8 cellular contexts compared by ENCODE assay signal in the genomic region with DNA sequence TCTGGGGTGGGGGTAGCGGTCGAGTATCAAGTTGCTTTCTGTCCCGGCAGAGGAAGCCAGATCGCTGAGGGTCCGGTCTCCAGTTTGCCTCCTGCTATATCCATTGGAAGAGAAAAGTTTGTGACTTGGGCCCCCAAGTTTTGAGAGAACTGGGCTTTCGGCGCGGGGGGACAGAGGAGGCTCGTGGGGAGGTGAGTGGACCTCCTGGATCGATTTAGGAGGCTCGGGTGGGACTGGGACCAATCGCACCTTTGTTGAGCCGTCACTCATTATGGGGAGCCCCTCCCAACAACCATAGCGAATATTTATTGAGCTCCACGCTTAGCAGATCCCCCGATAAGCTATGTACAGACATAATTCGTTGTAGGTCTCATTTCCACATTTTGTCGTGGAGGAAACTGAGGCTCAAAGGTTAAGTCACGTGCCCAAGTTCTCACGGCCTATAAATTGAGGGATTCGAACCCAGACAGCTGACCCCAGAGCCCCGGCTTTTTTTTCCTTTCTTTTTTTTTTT. TPM values are rescaled to one million over a fixed set of nuclear protein-coding genes. Genes with fewer than 3 reads are reported as not detected.
DNase-seq lines count a peak whose midpoint lies in the region; ATAC-seq, FAIRE-seq and TF ChIP-seq lines count a peak whose summit lies in the region.

No MANE protein-coding gene starts in this region.

- H3K4me1 ChIP-seq in esophagus (ENCODE audit: control insufficient read depth in 2 of 2, insufficient read depth in 2 of 2, low read length in 1 of 2) (peaks cover 2 to 10% of the 10 kb centered on the region in 2 donors), prostate gland (replicated peaks) (peaks cover 4% of the 10 kb centered on the region)

- TF ChIP-seq POLR2A in prostate gland (IDR thresholded peaks at IDR 0.05) = no peak

- peak; percentile 92 for FAIRE-seq in GM19239 (lab: Jason Lieb, UNC)

- peaks cover 6 to 10% of the 10 kb centered on the region in 2 donors for H3K36me3 ChIP-seq in esophagus (ENCODE audit: control insufficient read depth in 2 of 2, insufficient read depth in 2 of 2, low read length in 1 of 2)
- no peaks in the 10 kb centered on the region for H3K36me3 ChIP-seq in prostate gland

- WGBS in esophagus, 2 donors = 0 to 1% methylated on average over 22 of the region's 22 CpGs
- under 1% methylated on average over 22 of the region's 22 CpGs for WGBS in prostate gland

- TF ChIP-seq CTCF in RWPE1 (conservative IDR thresholded peaks at IDR 0.05; ENCODE audit: low read depth) = no peak
- TF ChIP-seq CTCF in prostate gland (IDR thresholded peaks at IDR 0.05) = no peak

- CTCF ChIA-PET in RWPE1 (lab: Yijun Ruan, JAX) = interaction anchor here (0.6 kb wide), 1 partner anchor 76 kb away, joined by 3 read pairs; no protein-coding TSS in a partner anchor

- peak overlapping the region; percentile 51 to 96 for H3K4me3 ChIP-seq in esophagus (ENCODE audit: low read depth in 1 of 2, low read length in 2 of 2)
- peak overlapping the region; percentile 73 to 85 for H3K4me3 ChIP-seq in prostate gland

- no peaks in the 10 kb centered on the region for H3K9me3 ChIP-seq in esophagus (ENCODE audit: control insufficient read depth in 2 of 2, insufficient read depth in 1 of 2, low read depth in 1 of 2, low read length in 1 of 2)
- H3K9me3 ChIP-seq in prostate gland = no peaks in the 10 kb centered on the region

- intact Hi-C loops in prostate gland (cut with DNase I) = loop anchor here (5.0 kb wide), 1 partner anchor 129 kb away; a partner anchor contains a TSS

- DNase-seq in GM19239 (ENCODE audit: insufficient read length, low spot score) (no peak), RWPE1 (ENCODE audit: low spot score) (no peak), prostate gland (ENCODE audit: low spot score) (no peak), COLO829 (ENCODE audit: low spot score) (no peak), SKM-1 (lab: John Stamatoyannopoulos, UW; ENCODE audit: unreplicated experiment) (no peak), ureter (ENCODE audit: low spot score) (no peak)

- H3K27ac ChIP-seq in RWPE1 (peak overlapping the region; percentile 97), esophagus (ENCODE audit: low read depth in 2 of 2, low read length in 1 of 2) (peak overlapping the region; percentile 36 to 100), prostate gland (peak overlapping the region; percentile 75 to 98)

- no peaks in the 10 kb centered on the region for H3K27me3 ChIP-seq in esophagus (ENCODE audit: control insufficient read depth in 1 of 2, insufficient read depth in 2 of 2, low read length in 2 of 2)
- no peaks in the 10 kb centered on the region for H3K27me3 ChIP-seq in prostate gland (replicated peaks; ENCODE audit: insufficient read depth)

- ATAC-seq in GM21367 (IDR thresholded peaks at IDR 0.05; ENCODE audit: unreplicated experiment) = no peak

- POLR2A ChIA-PET in RWPE1 (lab: Yijun Ruan, JAX; ENCODE audit: low non-redundant PET) = interaction anchor here (0.6 to 1.0 kb wide), 2 partner anchors 9 to 124 kb away, joined by 3 to 9 read pairs; no protein-coding TSS in a partner anchor

RNA-seq across cellular contexts. Expression of a gene that starts 0.9 kb away (rescaled TPM):
- polyA plus RNA-seq in esophagus = 10 to 100 TPM; 73.6 to 94.1 TPM
- total RNA-seq in prostate gland (10 to 100 TPM; 44.2 to 46.3 TPM), ureter (50.6 TPM)

RNA-seq across cellular contexts. Expression of a gene that starts 1.0 kb away (rescaled TPM):
- polyA plus RNA-seq in esophagus = 10 to 100 TPM; 18.3 to 22.8 TPM
- total RNA-seq in prostate gland (10 to 100 TPM; 18.0 to 26.9 TPM), ureter (58.0 TPM)

RNA-seq across cellular contexts. Expression of a gene that starts 10.2 kb away (rescaled TPM):
- polyA plus RNA-seq in esophagus = 10 to 100 TPM; 20.1 to 21.9 TPM
- total RNA-seq in prostate gland (10 to 100 TPM; 12.8 to 13.2 TPM), ureter (24.1 TPM)

RNA-seq across cellular contexts. Expression of a gene that starts 18.8 kb away (rescaled TPM):
- under 1 TPM; 0.01 to 0.02 TPM for polyA plus RNA-seq in esophagus
- 1 to 10 TPM in 1 of 2 donors, not detected in 1; 1.2 TPM for total RNA-seq in prostate gland
- not detected for total RNA-seq in ureter

RNA-seq across cellular contexts. Expression of a gene that starts 22.9 kb away (rescaled TPM):
- polyA plus RNA-seq in esophagus = under 1 TPM; 0.31 to 0.63 TPM
- total RNA-seq in prostate gland (not detected), ureter (4.4 TPM)
